ENCODE assay signal across 9 cellular contexts in the genomic region with DNA sequence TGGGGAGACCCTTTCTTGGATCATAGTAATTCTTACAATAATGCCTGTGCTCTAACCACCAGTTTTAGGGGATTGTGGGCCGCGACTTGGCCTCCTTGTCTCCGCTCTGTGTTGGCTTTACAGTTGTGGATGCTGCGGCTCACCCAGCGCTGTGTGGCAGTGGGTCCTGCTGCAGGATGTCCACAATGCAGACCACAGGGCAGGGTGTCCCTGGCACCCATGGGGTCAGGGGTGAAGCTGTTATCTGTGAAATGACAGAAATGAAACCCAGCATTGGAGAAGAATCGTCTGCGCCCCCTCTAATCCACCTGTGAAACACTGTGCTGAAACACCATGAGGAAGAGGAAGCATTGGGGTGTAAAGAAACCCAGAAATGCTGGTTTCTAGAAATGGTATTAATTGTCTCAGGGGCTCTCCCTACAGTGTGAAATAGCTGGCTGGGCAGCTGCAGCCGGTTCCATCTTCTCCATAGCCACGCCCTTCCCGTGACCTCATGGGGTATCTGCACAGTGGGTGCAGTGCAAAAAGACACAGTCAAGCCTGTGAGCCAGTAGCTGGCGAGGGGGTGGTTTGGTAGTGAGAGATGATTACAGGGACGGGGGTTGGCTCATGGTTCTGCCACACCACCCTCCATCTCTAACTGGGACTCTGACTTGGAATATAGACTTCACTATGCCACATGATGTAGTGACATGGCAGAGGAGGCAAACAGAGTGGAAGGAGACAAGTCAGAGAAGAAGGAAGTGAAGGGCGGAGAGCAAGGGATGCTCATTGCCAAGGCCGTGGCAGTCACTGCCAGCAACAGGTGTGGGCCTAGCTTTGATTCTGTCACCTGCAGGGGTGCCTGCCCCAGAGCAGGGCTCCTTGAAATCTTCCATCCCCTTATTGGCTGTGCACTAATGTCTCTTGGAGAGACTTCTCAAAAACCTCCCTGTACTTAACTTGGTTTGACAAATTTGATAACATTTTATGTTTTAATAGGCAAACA. TPM values are rescaled to one million over a fixed set of nuclear protein-coding genes. Genes with fewer than 3 reads are reported as not detected.
DNase-seq lines count a peak whose midpoint lies in the region; ATAC-seq and TF ChIP-seq lines count a peak whose summit lies in the region.
"Had no signal": no experiment of that assay in that cellular context is flagged by ENCODE, and none has a peak within 500 bp of the region (broad histone marks: within the 10 kb centered on the region; RNA-seq: fewer than 3 reads in every experiment).

No MANE protein-coding gene starts in this region.

- no peaks in the 10 kb centered on the region for H3K27me3 ChIP-seq in BLaER1
- H3K27me3 ChIP-seq: adrenal gland had no signal

- H3K9ac ChIP-seq in BLaER1: no peak overlapping the region

- POLR2A ChIA-PET in activated CD8-positive, alpha-beta T cell treated with anti-CD3 and anti-CD28 coated beads, Interleukin-2, amount 10 ng/mL, durations not matched to agents 7 days and 5 days (lab: Charles Lee): interaction anchor here (0.7 to 1.1 kb wide), 7 partner anchors 8 to 609 kb away, joined by 3 to 7 read pairs (median 3); no protein-coding TSS in a partner anchor

- peaks cover 4% of the 10 kb centered on the region; the same call in 1 of the 2 replicates for H3K36me3 ChIP-seq in BLaER1
- H3K36me3 ChIP-seq: adrenal gland had no signal

- H3K27me3 Mint-ChIP-seq in activated CD8-positive, alpha-beta T cell treated with anti-CD3 and anti-CD28 coated beads, Interleukin-2, amount 10 ng/mL, durations not matched to agents 7 days and 5 days (ENCODE audit: low read depth): no peaks in the 10 kb centered on the region
- no peaks in the 10 kb centered on the region for H3K27me3 Mint-ChIP-seq in natural killer cell (ENCODE audit: low read depth in 2 of 2)

- H3K4me3 Mint-ChIP-seq in activated CD8-positive, alpha-beta T cell treated with anti-CD3 and anti-CD28 coated beads, Interleukin-2, amount 10 ng/mL, durations not matched to agents 7 days and 5 days: peak overlapping the region; percentile 62
- H3K4me3 Mint-ChIP-seq in natural killer cell: peak overlapping the region; percentile 81

- no peak overlapping the region for H3K4me3 ChIP-seq in BLaER1
- H3K4me3 ChIP-seq: adrenal gland had no signal

- peaks cover 70% of the 10 kb centered on the region for H3K4me1 ChIP-seq in BLaER1

- H3K27ac ChIP-seq in BLaER1: no peak overlapping the region

- H3K9me3 Mint-ChIP-seq in activated CD8-positive, alpha-beta T cell treated with anti-CD3 and anti-CD28 coated beads, Interleukin-2, amount 10 ng/mL, durations not matched to agents 7 days and 5 days (ENCODE audit: insufficient read depth): no peaks in the 10 kb centered on the region
- H3K9me3 Mint-ChIP-seq in natural killer cell: no peaks in the 10 kb centered on the region

- no peak for TF ChIP-seq CTCF in natural killer cell (IDR thresholded peaks at IDR 0.05)

- H3K4me1 Mint-ChIP-seq in activated CD8-positive, alpha-beta T cell treated with anti-CD3 and anti-CD28 coated beads, Interleukin-2, amount 10 ng/mL, durations not matched to agents 7 days and 5 days (ENCODE audit: low read depth): peaks cover 91% of the 10 kb centered on the region
- peaks cover 84 to 87% of the 10 kb centered on the region in 2 donors for H3K4me1 Mint-ChIP-seq in natural killer cell

- peaks cover 63% of the 10 kb centered on the region for H3K36me3 Mint-ChIP-seq in activated CD8-positive, alpha-beta T cell treated with anti-CD3 and anti-CD28 coated beads, Interleukin-2, amount 10 ng/mL, durations not matched to agents 7 days and 5 days (ENCODE audit: low read depth)
- H3K36me3 Mint-ChIP-seq in natural killer cell: no peaks in the 10 kb centered on the region

- no peaks in the 10 kb centered on the region for H3K9me3 ChIP-seq in BLaER1
- H3K9me3 ChIP-seq: adrenal gland had no signal

- DNase-seq in activated CD8-positive, alpha-beta T cell treated with anti-CD3 and anti-CD28 coated beads, Interleukin-2, amount 10 ng/mL, durations not matched to agents 7 days and 5 days: peak; percentile 89
- peak; percentile 70 for DNase-seq in natural killer cell
- no peak for DNase-seq in NCI-H187 treated with DMSO at 0.1 percent for 48 hours (lab: John Stamatoyannopoulos, UW)
- DNase-seq in kidney glomerular epithelial cell (lab: John Stamatoyannopoulos, UW): no peak
- DNase-seq in COR-L47 (lab: John Stamatoyannopoulos, UW): no peak

- H4K20me1 ChIP-seq in BLaER1: peaks cover 69% of the 10 kb centered on the region

- CTCF ChIA-PET in activated CD8-positive, alpha-beta T cell treated with anti-CD3 and anti-CD28 coated beads, Interleukin-2, amount 10 ng/mL, durations not matched to agents 7 days and 5 days (lab: Charles Lee): interaction anchor here (0.6 to 5.2 kb wide), 8 partner anchors 9 to 196 kb away, joined by 3 to 49 read pairs (median 6); no protein-coding TSS in a partner anchor

- intact Hi-C loops in natural killer cell (cut with micrococcal nuclease): loop anchor here (10.0 kb wide), 1 partner anchor 746 kb away; a partner anchor contains a TSS

- H3K4me2 ChIP-seq in BLaER1: peak overlapping the region; percentile 48

- peak overlapping the region; percentile 97 for H3K27ac Mint-ChIP-seq in activated CD8-positive, alpha-beta T cell treated with anti-CD3 and anti-CD28 coated beads, Interleukin-2, amount 10 ng/mL, durations not matched to agents 7 days and 5 days
- H3K27ac Mint-ChIP-seq in natural killer cell: peak overlapping the region; percentile 98 to 99

- ATAC-seq in GM19438 (IDR thresholded peaks at IDR 0.05; ENCODE audit: low read depth, unreplicated experiment) (peak; percentile 52), HG03439 (IDR thresholded peaks at IDR 0.05; ENCODE audit: unreplicated experiment) (peak; percentile 62), natural killer cell (peak; percentile 57 to 78 (median 63))
- ATAC-seq in activated CD8-positive, alpha-beta T cell treated with anti-CD3 and anti-CD28 coated beads, Interleukin-2, amount 10 ng/mL, durations not matched to agents 7 days and 5 days: peak; percentile 34

RNA-seq across cellular contexts. Expression of a gene that starts 16.2 kb away (rescaled TPM):
- 100 to 1,000 TPM; 152 to 157 TPM for total RNA-seq in activated CD8-positive, alpha-beta T cell treated with anti-CD3 and anti-CD28 coated beads, Interleukin-2, amount 10 ng/mL, durations not matched to agents 7 days and 5 days
- total RNA-seq in natural killer cell: 100 to 1,000 TPM; 192 to 243 (median 225) TPM

Comparison
In these comparisons a context has a peak if more than half of its experiments do, and no peak if none do; other contexts are left out.
1. DNase-seq: peak in activated CD8-positive, alpha-beta T cell treated with anti-CD3 and anti-CD28 coated beads, Interleukin-2, amount 10 ng/mL, durations not matched to agents 7 days and 5 days (single experiment) and natural killer cell (single experiment); none in NCI-H187 treated with DMSO at 0.1 percent for 48 hours (single experiment), kidney glomerular epithelial cell (single experiment) and COR-L47 (single experiment).
2. Peak in every context shown above with its lines, with median percentiles within 50 percentile points of each other: ATAC-seq.